Comparison of ENCODE assay signal across 9 cellular contexts in genomic region chr14:106691601-106692291, GRCh38.
DNase-seq lines count a peak whose midpoint lies in the region; ATAC-seq, FAIRE-seq and TF ChIP-seq lines count a peak whose summit lies in the region.
"Had no signal": no experiment of that assay in that cellular context is flagged by ENCODE, and none has a peak within 500 bp of the region (broad histone marks: within the 10 kb centered on the region; RNA-seq: fewer than 3 reads in every experiment).

No MANE protein-coding gene starts in this region.

- peaks cover 39% of the 10 kb centered on the region for H3K36me3 Mint-ChIP-seq in GM23338 (ENCODE audit: low read depth)
- H3K36me3 Mint-ChIP-seq in naive B cell, result no peaks in the 10 kb centered on the region

- no peaks in the 10 kb centered on the region for H3K27me3 ChIP-seq in GM23338 (ENCODE audit: insufficient read depth)
- no peaks in the 10 kb centered on the region for H3K27me3 ChIP-seq in MG63

- TF ChIP-seq POLR2A in GM12891 (IDR thresholded peaks at IDR 0.05; ENCODE audit: low read depth, low read length) (no peak), NB4 (IDR thresholded peaks at IDR 0.05; ENCODE audit: extremely low read depth, insufficient read length) (no peak), lower leg skin (IDR thresholded peaks at IDR 0.05) (no peak)

- H3K9me3 Mint-ChIP-seq in GM23338 (peaks cover 87% of the 10 kb centered on the region), naive B cell (no peaks in the 10 kb centered on the region)

- H3F3A ChIP-seq in GM23338 (replicated peaks; ENCODE audit: low read depth), result no peaks in the 10 kb centered on the region

- no peaks in the 10 kb centered on the region; the same call in 2 of the 3 replicates for H3K4me1 Mint-ChIP-seq in GM23338
- H3K4me1 Mint-ChIP-seq in naive B cell, result peaks cover 14 to 33% (median 24%) of the 10 kb centered on the region in 3 donors

- ATAC-seq in GM23338 (no peak), naive B cell (ENCODE audit: low read depth in 2 of 2) (peak; percentile 42 to 63)

- H3K27ac Mint-ChIP-seq in GM23338 (no peak overlapping the region), naive B cell (peak overlapping the region in 2 of 6 donors; percentile 59 to 64)

- H3K4me1 ChIP-seq in GM23338 (ENCODE audit: insufficient read depth), result no peaks in the 10 kb centered on the region

- H3K4me3 Mint-ChIP-seq in GM23338, result no peak overlapping the region
- H3K4me3 Mint-ChIP-seq in naive B cell, result no peak overlapping the region

- H3K36me3 ChIP-seq in GM23338 (ENCODE audit: insufficient read depth), result peaks cover 15% of the 10 kb centered on the region
- H3K36me3 ChIP-seq in MG63, result no peaks in the 10 kb centered on the region

- DNase-seq in GM12891 (ENCODE audit: insufficient read length, low spot score) (peak; percentile 37), GM23338 (ENCODE audit: low spot score) (peak; percentile 14), NB4 (ENCODE audit: low read depth) (peak; percentile 77), activated T-helper 1 cell treated with Interleukin-2 at 50 U/mL for 16 hours (ENCODE audit: low read depth) (peak; percentile 23), naive B cell (peak; percentile 47), lower leg skin (ENCODE audit: low spot score in 2 of 2) (no peak), Ammon's horn (ENCODE audit: low spot score) (no peak), MG63 (no peak)

- WGBS in lower leg skin, 2 donors, result 66 to 72% methylated on average over 10 to 11 of the region's 13 CpGs

- no peaks in the 10 kb centered on the region for H3K79me2 ChIP-seq in GM23338 (replicated peaks; ENCODE audit: insufficient read depth)

- H3K27me3 Mint-ChIP-seq in GM23338 (ENCODE audit: insufficient read depth, low read depth, poor library complexity), result peaks cover 7% of the 10 kb centered on the region
- H3K27me3 Mint-ChIP-seq in naive B cell, result no peaks in the 10 kb centered on the region

- H3K9me3 ChIP-seq in MG63, result no peaks in the 10 kb centered on the region

- H4K20me1 ChIP-seq in GM23338 (replicated peaks; ENCODE audit: insufficient read depth), result no peaks in the 10 kb centered on the region

- TF ChIP-seq CTCF in GM23338 (conservative IDR thresholded peaks at IDR 0.05; ENCODE audit: low read depth in 2 of 2) (peak; percentile 17 to 29; a peak in 3 of 4 replicates), NB4 (IDR thresholded peaks at IDR 0.05; ENCODE audit: low read depth, low read length) (peak; percentile 88), lower leg skin (IDR thresholded peaks at IDR 0.05) (no peak)

- FAIRE-seq in GM12891 (lab: Jason Lieb, UNC), result peak; percentile 90

- no peaks in the 10 kb centered on the region for H3K9me2 ChIP-seq in GM23338 (ENCODE audit: insufficient read depth)

- no peak overlapping the region for H3K4me3 ChIP-seq in GM23338
- H3K4me3 ChIP-seq in NB4 (ENCODE audit: low read depth, low read length), result no peak overlapping the region
- no peak overlapping the region for H3K4me3 ChIP-seq in lower leg skin (ENCODE audit: low read depth, poor library complexity, severe bottlenecking)
- no peak overlapping the region for H3K4me3 ChIP-seq in MG63
- H3K4me3 ChIP-seq: skin epidermis had no signal

- H2AFZ ChIP-seq in GM23338, result no peak overlapping the region

- intact Hi-C loops in lower leg skin (cut with DNase I; ENCODE audit: low total_unique reads), result no loop called here

- no peak overlapping the region for H3K4me2 ChIP-seq in GM23338

- H3K27ac ChIP-seq in GM23338 (ENCODE audit: low read depth), result no peak overlapping the region
- H3K27ac ChIP-seq: skin epidermis had no signal

TF ChIP-seq in GM12891, 5 proteins besides CTCF, POLR2A, EP300 and RAD21:
- TF ChIP-seq SPI1 (IDR thresholded peaks at IDR 0.05; ENCODE audit: low read depth, low read length) (no peak), TAF1 (IDR thresholded peaks at IDR 0.05; ENCODE audit: low read depth, low read length) (no peak), POLR2AphosphoS5 (IDR thresholded peaks at IDR 0.05; ENCODE audit: low read depth, low read length) (no peak), PAX5 (IDR thresholded peaks at IDR 0.05; ENCODE audit: insufficient read depth, low read length, severe bottlenecking) (peak; percentile 60), POU2F2 (IDR thresholded peaks at IDR 0.05; ENCODE audit: low read depth, low read length) (peak; percentile 60; the same call in 1 of the 2 replicates)

TF ChIP-seq in GM23338, 12 proteins besides CTCF, POLR2A, EP300 and RAD21 (continues in another document):
- TF ChIP-seq CREB1 (CRISPR knock-in tag; IDR thresholded peaks at IDR 0.05; ENCODE audit: low read depth) (no peak), EZH2phosphoT487 (IDR thresholded peaks at IDR 0.05; ENCODE audit: unreplicated experiment) (no peak), ZNF114 (CRISPR knock-in tag; IDR thresholded peaks at IDR 0.05) (no peak), POLR2AphosphoS5 (IDR thresholded peaks at IDR 0.05; ENCODE audit: low read depth) (no peak), EZH2 (IDR thresholded peaks at IDR 0.05; ENCODE audit: low read depth, unreplicated experiment) (no peak), ZNF462 (CRISPR knock-in tag; IDR thresholded peaks at IDR 0.05) (no peak), NANOG (IDR thresholded peaks at IDR 0.05; ENCODE audit: borderline replicate concordance) (no peak), JUNB (IDR thresholded peaks at IDR 0.05; ENCODE audit: unreplicated experiment) (no peak), ETS1 (IDR thresholded peaks at IDR 0.05) (no peak), ZNF331 (CRISPR knock-in tag; IDR thresholded peaks at IDR 0.05; ENCODE audit: low read depth) (no peak)

Comparison
In these comparisons a context has a peak if more than half of its experiments do, and no peak if none do; other contexts are left out.
1. DNase-seq: peak in GM12891 (single experiment), GM23338 (single experiment), NB4 (single experiment), activated T-helper 1 cell treated with Interleukin-2 at 50 U/mL for 16 hours (single experiment) and naive B cell (single experiment); none in lower leg skin (0 of 2), Ammon's horn (single experiment) and MG63 (single experiment).
2. CTCF ChIP-seq: peak in GM23338 (2 of 2) and NB4 (single experiment); none in lower leg skin (0 of 3).